Comparison of ENCODE assay signal across 26 cellular contexts in genomic region chr22:50255607-50256006, GRCh38.
"Had no signal": no experiment of that assay in that cellular context is flagged by ENCODE, and none has a peak within 500 bp of the region (broad histone marks: within the 10 kb centered on the region; RNA-seq: fewer than 3 reads in every experiment).

No MANE protein-coding gene starts in this region.

- H3K27ac ChIP-seq: ovary, parathyroid adenoma, right lobe of liver, sigmoid colon, stomach, thoracic aorta, thyroid gland, tibial nerve, upper lobe of left lung, vagina had no signal

- H3K36me3 ChIP-seq: ovary, right lobe of liver, sigmoid colon, thoracic aorta, thyroid gland, tibial nerve, vagina had no signal

- H3K9me3 ChIP-seq: ovary, psoas muscle, right lobe of liver, sigmoid colon, stomach, thoracic aorta, thyroid gland, tibial nerve, upper lobe of left lung, vagina had no signal

- DNase-seq: naive thymus-derived CD8-positive, alpha-beta T cell; nephron progenitor cell; occipital lobe; ovary; posterior cingulate gyrus; psoas muscle; sigmoid colon; small intestine; stimulated activated CD4-positive, alpha-beta T cell treated with anti-CD3 and anti-CD28 coated beads, Interleukin-15, amount 100 ng/mL, for 24 hours; stimulated activated CD4-positive, alpha-beta T cell treated with anti-CD3 and anti-CD28 coated beads, Interleukin-2, amount 100 ng/mL, for 24 hours; stimulated activated CD4-positive, alpha-beta T cell treated with anti-CD3 and anti-CD28 coated beads, Interleukin-2, amount 100 ng/mL, for 48 hours; stimulated activated CD4-positive, alpha-beta T cell treated with anti-CD3 and anti-CD28 coated beads, Interleukin-4, amount 100 ng/mL, for 24 hours; stimulated activated naive B cell treated with anti-CD40 and anti-IgM and Interleukin-4, amounts not matched to agents 10 μg/mL and 1 μg/mL and 100 μg/mL, for 72 hours; stimulated activated naive CD4-positive, alpha-beta T cell treated with Interleukin-2 at 50 U/mL for 16 hours; stomach; thyroid gland; trophoblast cell had no signal

- H3K27me3 ChIP-seq: ovary, right lobe of liver, thyroid gland, upper lobe of left lung, vagina had no signal

- H3K4me3 ChIP-seq: ovary, psoas muscle, right lobe of liver, sigmoid colon, stomach, thoracic aorta, thyroid gland, tibial nerve, upper lobe of left lung, vagina had no signal

- ATAC-seq: naive thymus-derived CD8-positive, alpha-beta T cell; natural killer cell treated with Interleukin-12 subunit alpha and Interleukin-12 subunit beta and Interleukin-15 and Interleukin-18, amount 100 ng/mL, for 72 hours; psoas muscle; right cardiac atrium; right lobe of liver; stimulated activated effector memory CD8-positive, alpha-beta T cell treated with anti-CD3 and anti-CD28 coated beads, Interleukin-12 subunit alpha, Interleukin-12 subunit beta, amount 100 ng/mL, for 72 hours; stimulated activated naive B cell treated with anti-CD40 and anti-IgM and Interleukin-4, amounts not matched to agents 10 μg/mL and 1 μg/mL and 100 μg/mL, for 72 hours had no signal
